Comparison of ENCODE assay signal across 28 cellular contexts in the genomic region with DNA sequence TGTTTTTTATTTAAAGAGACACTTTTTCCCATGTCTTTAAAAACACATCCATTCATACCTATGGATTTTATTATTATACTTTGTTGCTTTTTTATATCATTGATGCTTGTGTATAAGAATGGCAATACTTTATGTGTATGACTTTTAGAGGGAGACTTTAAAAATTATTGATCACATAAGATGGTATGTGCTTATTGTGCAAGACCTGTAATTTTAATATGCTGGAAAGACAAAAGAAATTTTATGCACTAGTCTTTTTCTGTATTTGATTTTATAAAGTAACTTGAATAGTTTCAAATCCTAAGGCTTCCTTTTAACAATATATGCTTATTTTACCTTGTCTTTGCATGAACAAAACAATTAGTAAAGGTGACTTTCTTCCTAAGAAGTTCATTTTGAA.
DNase-seq lines count a peak whose midpoint lies in the region; ATAC-seq, FAIRE-seq and TF ChIP-seq lines count a peak whose summit lies in the region.
"Had no signal": no experiment of that assay in that cellular context is flagged by ENCODE, and none has a peak within 500 bp of the region (broad histone marks: within the 10 kb centered on the region; RNA-seq: fewer than 3 reads in every experiment).

No MANE protein-coding gene starts in this region.

- TF ChIP-seq POLR2A in HepG2 (IDR thresholded peaks at IDR 0.05; ENCODE audit: insufficient read depth in 1 of 2, low read depth in 2 of 2, low read length in 2 of 2) (no peak), right lobe of liver (IDR thresholded peaks at IDR 0.05) (no peak), adrenal gland (IDR thresholded peaks at IDR 0.05) (no peak)

- H2AFZ ChIP-seq in HepG2 (ENCODE audit: low read length): no peak overlapping the region

- ATAC-seq in HepG2: no peak
- no peak for ATAC-seq in right lobe of liver
- no peak for ATAC-seq in pancreas
- no peak for ATAC-seq in GM19467 (IDR thresholded peaks at IDR 0.05; ENCODE audit: unreplicated experiment)
- ATAC-seq: A549; CD8-positive, alpha-beta T cell; GM12878 had no signal

- CTCF ChIA-PET in HepG2 (lab: Yijun Ruan, JAX; ENCODE audit: low intra/inter-chr PET ratio, low total read pairs): no interaction called here

- TF ChIP-seq RAD21 in HepG2 (CRISPR knock-in tag; IDR thresholded peaks at IDR 0.05): no peak

- POLR2A ChIA-PET in HepG2 (lab: Yijun Ruan, JAX): no interaction called here

- H3K27ac ChIP-seq in HepG2 (ENCODE audit: extremely low read length, insufficient read depth, low read length) (no peak overlapping the region), right lobe of liver (no peak overlapping the region), pancreas (no peak overlapping the region), adrenal gland (no peak overlapping the region)
- H3K27ac ChIP-seq: 22Rv1; A549; BLaER1 treated with 17β-estradiol and CSF1 and Interleukin-3, amounts not matched to agents 10 nM and 100 nM; C4-2B had no signal

- H4K20me1 ChIP-seq in HepG2 (ENCODE audit: insufficient read depth, low read length): no peaks in the 10 kb centered on the region
- H4K20me1 ChIP-seq: BLaER1 treated with 17β-estradiol and CSF1 and Interleukin-3, amounts not matched to agents 10 nM and 100 nM had no signal

- H3K9ac ChIP-seq in HepG2 (ENCODE audit: insufficient read depth, low read depth, low read length) (no peak overlapping the region), adipocyte (ENCODE audit: low read length) (no peak overlapping the region), endocrine pancreas (ENCODE audit: control insufficient read depth, insufficient read depth, low read length) (no peak overlapping the region)
- H3K9ac ChIP-seq: BLaER1 treated with 17β-estradiol and CSF1 and Interleukin-3, amounts not matched to agents 10 nM and 100 nM had no signal

- TF ChIP-seq EP300 in HepG2 (IDR thresholded peaks at IDR 0.05; ENCODE audit: low read depth in 2 of 2, low read length in 2 of 2): no peak
- no peak for TF ChIP-seq EP300 in HepG2 (CRISPR knock-in tag; IDR thresholded peaks at IDR 0.05; ENCODE audit: borderline replicate concordance)

- H3K4me3 ChIP-seq in HepG2 (replicated peaks in 1 of 3; ENCODE audit: insufficient read depth in 1 of 3, low read depth in 2 of 3, low read length in 3 of 3) (no peak overlapping the region), right lobe of liver (no peak overlapping the region), adipocyte (ENCODE audit: low read length) (no peak overlapping the region), endocrine pancreas (ENCODE audit: control insufficient read depth, insufficient read depth, low read length) (peak overlapping the region; percentile 59), pancreas (no peak overlapping the region), adrenal gland (no peak overlapping the region)
- H3K4me3 ChIP-seq: A549; BLaER1 treated with 17β-estradiol and CSF1 and Interleukin-3, amounts not matched to agents 10 nM and 100 nM; GM12878 had no signal

- TF ChIP-seq CTCF in HepG2 (CRISPR knock-in tag; IDR thresholded peaks at IDR 0.05) (no peak), right lobe of liver (IDR thresholded peaks at IDR 0.05) (no peak), pancreas (IDR thresholded peaks at IDR 0.05) (no peak), adrenal gland (IDR thresholded peaks at IDR 0.05) (no peak)

- H3K79me2 ChIP-seq in HepG2 (ENCODE audit: insufficient read depth, low read length): no peaks in the 10 kb centered on the region

- intact Hi-C loops in HepG2 (cut with micrococcal nuclease; ENCODE audit: unreplicated experiment): no loop called here
- intact Hi-C loops in right lobe of liver (cut with DNase I): no loop called here
- intact Hi-C loops in pancreas (cut with DNase I): no loop called here
- intact Hi-C loops in adrenal gland (cut with DNase I): no loop called here

- DNase-seq in HepG2 (ENCODE audit: low spot score): no peak
- DNase-seq in right lobe of liver: no peak
- peak; percentile 58 for DNase-seq in adipocyte (ENCODE audit: low read depth)
- no peak for DNase-seq in pancreas
- DNase-seq in NAMALWA (ENCODE audit: low spot score): no peak
- no peak for DNase-seq in adrenal gland
- DNase-seq: AML-193; Caco-2; Calu3; CD4-positive, alpha-beta T cell; CD8-positive, alpha-beta T cell; DMS 273 treated with DMSO at 0.1 percent for 48 hours; DMS153; DMS53; DMS79; DND-41; EL; GDM1 had no signal

- no peak overlapping the region for H3K4me2 ChIP-seq in HepG2 (ENCODE audit: low read depth, low read length)
- H3K4me2 ChIP-seq: A549; BLaER1 treated with 17β-estradiol and CSF1 and Interleukin-3, amounts not matched to agents 10 nM and 100 nM had no signal

- FAIRE-seq in HepG2 (lab: Jason Lieb, UNC) (no peak), pancreas (lab: Jason Lieb, UNC) (peak; percentile 72)
- FAIRE-seq: D721Med, GM12878, GM12892, GM18507 had no signal

- H3K36me3 ChIP-seq in HepG2 (replicated peaks in 1 of 2; ENCODE audit: control insufficient read depth in 1 of 2, insufficient read depth in 2 of 2, low read length in 2 of 2) (no peaks in the 10 kb centered on the region), right lobe of liver (no peaks in the 10 kb centered on the region), adipocyte (ENCODE audit: control insufficient read depth, insufficient read depth, low read length, severe bottlenecking) (no peaks in the 10 kb centered on the region), endocrine pancreas (ENCODE audit: control insufficient read depth, insufficient read depth, low read length) (no peaks in the 10 kb centered on the region), pancreas (no peaks in the 10 kb centered on the region), adrenal gland (replicated peaks in 1 of 2) (no peaks in the 10 kb centered on the region)
- H3K36me3 ChIP-seq: BLaER1 treated with 17β-estradiol and CSF1 and Interleukin-3, amounts not matched to agents 10 nM and 100 nM had no signal

- H3K27me3 ChIP-seq in HepG2 (ENCODE audit: control insufficient read depth in 1 of 2, insufficient read depth in 2 of 2, low read length in 2 of 2): no peaks in the 10 kb centered on the region
- no peaks in the 10 kb centered on the region for H3K27me3 ChIP-seq in right lobe of liver
- no peaks in the 10 kb centered on the region for H3K27me3 ChIP-seq in adipocyte (replicated peaks; ENCODE audit: control insufficient read depth, insufficient read depth, low read length)
- no peaks in the 10 kb centered on the region for H3K27me3 ChIP-seq in endocrine pancreas (ENCODE audit: control insufficient read depth, insufficient read depth, low read length)
- H3K27me3 ChIP-seq in pancreas: no peaks in the 10 kb centered on the region
- H3K27me3 ChIP-seq in adrenal gland: no peaks in the 10 kb centered on the region
- H3K27me3 ChIP-seq: BLaER1 treated with 17β-estradiol and CSF1 and Interleukin-3, amounts not matched to agents 10 nM and 100 nM had no signal

- H3K4me1 ChIP-seq in HepG2 (ENCODE audit: insufficient read depth, low read length) (no peaks in the 10 kb centered on the region), right lobe of liver (peaks cover 0 to 7% (median 0%) of the 10 kb centered on the region in 4 donors), adipocyte (ENCODE audit: control insufficient read depth, insufficient read depth, low read length) (peaks cover 39% of the 10 kb centered on the region), endocrine pancreas (ENCODE audit: control insufficient read depth, insufficient read depth, low read length) (peaks cover 30% of the 10 kb centered on the region), pancreas (peaks cover 0 to 7% (median 3%) of the 10 kb centered on the region in 3 donors), adrenal gland (replicated peaks in 1 of 2) (peaks cover 0 to 1% of the 10 kb centered on the region in 2 donors)
- H3K4me1 ChIP-seq: A549; BLaER1 treated with 17β-estradiol and CSF1 and Interleukin-3, amounts not matched to agents 10 nM and 100 nM had no signal

- H3K9me3 ChIP-seq in HepG2 (ENCODE audit: low read length) (peaks cover 55% of the 10 kb centered on the region), right lobe of liver (no peaks in the 10 kb centered on the region), adipocyte (ENCODE audit: control insufficient read depth, low read length) (no peaks in the 10 kb centered on the region), endocrine pancreas (ENCODE audit: control insufficient read depth, low read length) (no peaks in the 10 kb centered on the region), pancreas (no peaks in the 10 kb centered on the region), adrenal gland (replicated peaks in 1 of 3) (no peaks in the 10 kb centered on the region)
- H3K9me3 ChIP-seq: A549; BLaER1 treated with 17β-estradiol and CSF1 and Interleukin-3, amounts not matched to agents 10 nM and 100 nM; Caco-2 had no signal

- in situ Hi-C loops in HepG2 (cut with HindIII; ENCODE audit: extremely low pct_ligation_motif_present, low pct_unique_long_range_greater_than_20kb): no loop called here

- BruUV-seq in HepG2 (replicated peaks; lab: Mats Ljungman, UMichigan): no TSS peak

TF ChIP-seq in HepG2, 621 proteins besides CTCF, POLR2A, EP300 and RAD21:
- TF ChIP-seq THAP11 (CRISPR knock-in tag; IDR thresholded peaks at IDR 0.05) (no peak), ZEB1 (IDR thresholded peaks at IDR 0.05; ENCODE audit: insufficient replicate concordance, low read depth) (no peak), ZNF501 (CRISPR knock-in tag; IDR thresholded peaks at IDR 0.05) (no peak), CEBPB (IDR thresholded peaks at IDR 0.05; ENCODE audit: borderline replicate concordance, low read depth, low read length) (peak; percentile 31; the same call in 1 of the 2 replicates), NR2F6 (IDR thresholded peaks at IDR 0.05) (no peak), NR2F6 (CRISPR knock-in tag; IDR thresholded peaks at IDR 0.05) (no peak), ZNF460 (CRISPR knock-in tag; IDR thresholded peaks at IDR 0.05; ENCODE audit: borderline replicate concordance) (no peak)
TF ChIP-seq in HepG2: peak in this region for 1.
